18 cellular contexts compared by ENCODE assay signal in genomic region chr3:113091417-113091816, GRCh38.
A peak's percentile ranks its signal among the peaks of the same experiment; 100 is the strongest.
DNase-seq lines count a peak whose midpoint lies in the region; ATAC-seq, FAIRE-seq and TF ChIP-seq lines count a peak whose summit lies in the region.
"Had no signal": no experiment of that assay in that cellular context is flagged by ENCODE, and none has a peak within 500 bp of the region (broad histone marks: within the 10 kb centered on the region; RNA-seq: fewer than 3 reads in every experiment).

No MANE protein-coding gene starts in this region.

- in situ Hi-C loops in GM12878 (cut with MboI) = no loop called here

- H3K4me1 ChIP-seq in GM23338 (ENCODE audit: insufficient read depth) (peaks cover 15% of the 10 kb centered on the region), GM12878 (ENCODE audit: control insufficient read depth, insufficient read depth, low read length) (no peaks in the 10 kb centered on the region; the same call in 1 of the 2 replicates), neural progenitor cell (peaks cover 71% of the 10 kb centered on the region)
- H3K4me1 ChIP-seq: BLaER1, Caco-2 had no signal

- H3F3A ChIP-seq in GM23338 (replicated peaks; ENCODE audit: low read depth) (no peaks in the 10 kb centered on the region), neural progenitor cell (ENCODE audit: low read depth) (peaks cover 56% of the 10 kb centered on the region)

- H3K27me3 Mint-ChIP-seq in GM23338 (ENCODE audit: insufficient read depth, low read depth, poor library complexity) (peaks cover 5% of the 10 kb centered on the region), neural progenitor cell (ENCODE audit: insufficient read depth, low read depth) (peaks cover 13% of the 10 kb centered on the region)
- H3K27me3 Mint-ChIP-seq: CD4-positive, CD25-positive, alpha-beta regulatory T cell had no signal

- TF ChIP-seq EP300 in GM12878 (IDR thresholded peaks at IDR 0.05; ENCODE audit: borderline replicate concordance in 1 of 2, control insufficient read depth in 1 of 2, low read depth in 2 of 2, low read length in 2 of 2) = no peak

- no peak overlapping the region for H3K27ac ChIP-seq in GM23338 (ENCODE audit: low read depth)
- H3K27ac ChIP-seq in GM12878 (ENCODE audit: control insufficient read depth, insufficient read depth) = no peak overlapping the region
- H3K27ac ChIP-seq in neural progenitor cell = no peak overlapping the region
- H3K27ac ChIP-seq: BLaER1, C4-2B, GM23248 had no signal

- BruUV-seq in GM12878 (replicated peaks; lab: Mats Ljungman, UMichigan) = no TSS peak

- SMC1A ChIA-PET in GM12878 (lab: Charles Lee; ENCODE audit: uncharacterized antibody, unreplicated experiment) = no interaction called here

- H3K36me3 ChIP-seq in GM23338 (ENCODE audit: insufficient read depth) (no peaks in the 10 kb centered on the region), GM12878 (ENCODE audit: control insufficient read depth in 2 of 2, insufficient read depth in 2 of 2, low read length in 1 of 2) (no peaks in the 10 kb centered on the region), neural progenitor cell (no peaks in the 10 kb centered on the region)
- H3K36me3 ChIP-seq: BLaER1 had no signal

- CTCF ChIA-PET in HEK293T (lab: Yijun Ruan, JAX) (no interaction called here), GM12878 (lab: Yijun Ruan, JAX) (interaction anchor here (0.6 kb wide), 1 partner anchor 13 kb away, joined by 4 read pairs; no protein-coding TSS in a partner anchor)

- no peaks in the 10 kb centered on the region for H3K79me2 ChIP-seq in GM23338 (replicated peaks; ENCODE audit: insufficient read depth)
- H3K79me2 ChIP-seq in GM12878 (ENCODE audit: control insufficient read depth, insufficient read depth, low read length) = no peaks in the 10 kb centered on the region
- H3K79me2 ChIP-seq in neural progenitor cell (ENCODE audit: low read depth) = no peaks in the 10 kb centered on the region

- H3K27ac Mint-ChIP-seq in GM23338 (no peak overlapping the region), neural progenitor cell (peak overlapping the region; percentile 9)
- H3K27ac Mint-ChIP-seq: CD4-positive, CD25-positive, alpha-beta regulatory T cell; CD8-positive, alpha-beta T cell; H9 had no signal

- FAIRE-seq in GM12878 (lab: Jason Lieb, UNC) = peak; percentile 44
- FAIRE-seq: G401.6 had no signal

- TF ChIP-seq POLR2A in GM12878 (IDR thresholded peaks at IDR 0.05; ENCODE audit: low read depth, low read length) = no peak

- RAD21 ChIA-PET in GM12878 (lab: Charles Lee; ENCODE audit: unreplicated experiment) = no interaction called here

- H2AFZ ChIP-seq in GM23338 = peak overlapping the region; percentile 56; the same call in 1 of the 2 replicates
- no peak overlapping the region for H2AFZ ChIP-seq in GM12878 (ENCODE audit: control insufficient read depth, low read depth, low read length)
- no peak overlapping the region for H2AFZ ChIP-seq in neural progenitor cell (replicated peaks)
- H2AFZ ChIP-seq: GM23248 had no signal

- H3K9me3 ChIP-seq in GM12878 (replicated peaks; ENCODE audit: control insufficient read depth, insufficient read depth, low read length) (no peaks in the 10 kb centered on the region), neural progenitor cell (ENCODE audit: low read depth) (no peaks in the 10 kb centered on the region)
- H3K9me3 ChIP-seq: BLaER1, Caco-2 had no signal

- ATAC-seq in GM23338 (no peak), GM12878 (no peak), GM18861 (IDR thresholded peaks at IDR 0.05; ENCODE audit: unreplicated experiment) (no peak), GM21528 (IDR thresholded peaks at IDR 0.05; ENCODE audit: low FRiP score, unreplicated experiment) (no peak)
- ATAC-seq: CD8-positive, alpha-beta T cell; HCT116 had no signal

- H4K20me1 ChIP-seq in GM23338 (replicated peaks; ENCODE audit: insufficient read depth) = no peaks in the 10 kb centered on the region
- H4K20me1 ChIP-seq in GM12878 (ENCODE audit: control insufficient read depth, insufficient read depth) = no peaks in the 10 kb centered on the region
- no peaks in the 10 kb centered on the region for H4K20me1 ChIP-seq in neural progenitor cell (ENCODE audit: low read depth)
- H4K20me1 ChIP-seq: BLaER1 had no signal

- H3K9me2 ChIP-seq in GM23338 (ENCODE audit: insufficient read depth) = no peaks in the 10 kb centered on the region

- WGBS in GM12878 (ENCODE audit: insufficient coverage, insufficient replicate concordance, low lambda C conversion rate, missing lambda C conversion rate) = 53% methylated on average over 1 of the region's 1 CpG

- H3K9ac ChIP-seq in GM12878 (ENCODE audit: control insufficient read depth, insufficient read depth, low read length) = no peak overlapping the region
- no peak overlapping the region for H3K9ac ChIP-seq in neural progenitor cell
- H3K9ac ChIP-seq: BLaER1, GM23248 had no signal

- POLR2A ChIA-PET in HEK293T (lab: Yijun Ruan, JAX) (no interaction called here), GM12878 (lab: Charles Lee) (no interaction called here)

- H3K4me3 Mint-ChIP-seq in GM23338 = no peak overlapping the region
- no peak overlapping the region for H3K4me3 Mint-ChIP-seq in neural progenitor cell
- H3K4me3 Mint-ChIP-seq: CD4-positive, CD25-positive, alpha-beta regulatory T cell; CD8-positive, alpha-beta T cell; H9 had no signal

- H3K4me3 ChIP-seq in GM23338 (no peak overlapping the region), GM12878 (no peak overlapping the region), neural progenitor cell (no peak overlapping the region)
- H3K4me3 ChIP-seq: BLaER1, GM23248 had no signal

- no peak for TF ChIP-seq CTCF in GM23338 (conservative IDR thresholded peaks at IDR 0.05; ENCODE audit: low read depth in 2 of 2)
- TF ChIP-seq CTCF in GM12878 (IDR thresholded peaks at IDR 0.05 in 2 of 3, conservative IDR thresholded peaks at IDR 0.05 in 1 of 3; ENCODE audit: control insufficient read depth in 2 of 3, extremely low read depth in 1 of 3, insufficient read depth in 1 of 3, low read depth in 3 of 3, low read length in 3 of 3) = no peak
- TF ChIP-seq CTCF in neural progenitor cell (IDR thresholded peaks at IDR 0.05) = no peak

- peaks cover 38% of the 10 kb centered on the region for H3K4me1 Mint-ChIP-seq in GM23338
- H3K4me1 Mint-ChIP-seq in neural progenitor cell = peaks cover 89% of the 10 kb centered on the region
- H3K4me1 Mint-ChIP-seq: CD4-positive, CD25-positive, alpha-beta regulatory T cell had no signal

- no peaks in the 10 kb centered on the region for H3K9me3 Mint-ChIP-seq in GM23338
- H3K9me3 Mint-ChIP-seq in neural progenitor cell = no peaks in the 10 kb centered on the region
- H3K9me3 Mint-ChIP-seq: CD8-positive, alpha-beta T cell had no signal

- H3K27me3 ChIP-seq in GM23338 (ENCODE audit: insufficient read depth) (no peaks in the 10 kb centered on the region), GM12878 (replicated peaks in 1 of 2; ENCODE audit: control insufficient read depth in 2 of 2, insufficient read depth in 2 of 2, low read length in 1 of 2) (no peaks in the 10 kb centered on the region), neural progenitor cell (no peaks in the 10 kb centered on the region)
- H3K27me3 ChIP-seq: BLaER1 had no signal

- H3K36me3 Mint-ChIP-seq in GM23338 (ENCODE audit: low read depth) (no peaks in the 10 kb centered on the region; the same call in 2 of the 3 replicates), neural progenitor cell (peaks cover 7% of the 10 kb centered on the region)

- intact Hi-C loops in GM12878 (cut with micrococcal nuclease; ENCODE audit: unreplicated experiment) = no loop called here

- H3K4me2 ChIP-seq in GM23338 = no peak overlapping the region
- H3K4me2 ChIP-seq in GM12878 (ENCODE audit: control insufficient read depth, insufficient read depth) = no peak overlapping the region
- no peak overlapping the region for H3K4me2 ChIP-seq in neural progenitor cell
- H3K4me2 ChIP-seq: BLaER1 had no signal

- no peak for DNase-seq in GM23338 (ENCODE audit: low spot score)
- no peak for DNase-seq in HEK293T (ENCODE audit: extremely low spot score)
- no peak for DNase-seq in GM12878 (ENCODE audit: low read depth, low spot score)
- no peak for DNase-seq in neural progenitor cell (ENCODE audit: low spot score)
- DNase-seq in hepatic stellate cell (ENCODE audit: low spot score) = no peak
- DNase-seq: Caco-2; CD4-positive, CD25-positive, alpha-beta regulatory T cell; CD8-positive, alpha-beta T cell; DMS153; DND-41; GM23248; H9 had no signal

- TF ChIP-seq RAD21 in GM12878 (IDR thresholded peaks at IDR 0.05; ENCODE audit: insufficient read depth, low read depth, low read length) = no peak

TF ChIP-seq in HEK293T, 16 proteins besides CTCF, POLR2A, EP300 and RAD21 (continues in another document):
- TF ChIP-seq FOXA1 (IDR thresholded peaks at IDR 0.05) = no peak
- no peak for TF ChIP-seq FOXM1 (IDR thresholded peaks at IDR 0.05; ENCODE audit: borderline replicate concordance)
- TF ChIP-seq ELF4 (IDR thresholded peaks at IDR 0.05) = no peak
- TF ChIP-seq SP1 (IDR thresholded peaks at IDR 0.05) = no peak
- TF ChIP-seq ARNT (IDR thresholded peaks at IDR 0.05) = no peak
- no peak for TF ChIP-seq ZNF384 (IDR thresholded peaks at IDR 0.05)
- TF ChIP-seq SUZ12 (IDR thresholded peaks at IDR 0.05) = peak; percentile 55; the same call in 1 of the 2 replicates
- TF ChIP-seq CTBP1 (IDR thresholded peaks at IDR 0.05; ENCODE audit: borderline replicate concordance) = 0 out of 2 replicates have a peak, but pooled peaks have one; percentile 17
- TF ChIP-seq HDGF (IDR thresholded peaks at IDR 0.05; ENCODE audit: borderline replicate concordance) = no peak
- TF ChIP-seq TARDBP (IDR thresholded peaks at IDR 0.05) = no peak; the same call in 1 of the 2 replicates
- TF ChIP-seq L3MBTL2 (conservative IDR thresholded peaks at IDR 0.05) = no peak
- TF ChIP-seq BHLHE40 (IDR thresholded peaks at IDR 0.05; ENCODE audit: borderline replicate concordance) = no peak

TF ChIP-seq in GM12878, 131 proteins besides CTCF, POLR2A, EP300 and RAD21 (continues in another document):
- TF ChIP-seq POLR2AphosphoS2 (IDR thresholded peaks at IDR 0.05; ENCODE audit: low read depth, low read length) = no peak
- TF ChIP-seq HCFC1 (IDR thresholded peaks at IDR 0.05; ENCODE audit: low read length) = no peak
- no peak for TF ChIP-seq ESRRA (IDR thresholded peaks at IDR 0.05; ENCODE audit: low read length)
- no peak for TF ChIP-seq MXI1 (IDR thresholded peaks at IDR 0.05; ENCODE audit: low read depth, low read length)
- no peak for TF ChIP-seq SRF (IDR thresholded peaks at IDR 0.05; ENCODE audit: low read depth in 2 of 2, low read length in 2 of 2)
- TF ChIP-seq ATF7 (IDR thresholded peaks at IDR 0.05; ENCODE audit: low read depth) = no peak
- TF ChIP-seq BCL3 (IDR thresholded peaks at IDR 0.05; ENCODE audit: borderline replicate concordance, insufficient read depth, low read depth, low read length, poor library complexity, severe bottlenecking) = no peak
